Comparison of ENCODE assay signal across 1 cellular context in the genomic region with DNA sequence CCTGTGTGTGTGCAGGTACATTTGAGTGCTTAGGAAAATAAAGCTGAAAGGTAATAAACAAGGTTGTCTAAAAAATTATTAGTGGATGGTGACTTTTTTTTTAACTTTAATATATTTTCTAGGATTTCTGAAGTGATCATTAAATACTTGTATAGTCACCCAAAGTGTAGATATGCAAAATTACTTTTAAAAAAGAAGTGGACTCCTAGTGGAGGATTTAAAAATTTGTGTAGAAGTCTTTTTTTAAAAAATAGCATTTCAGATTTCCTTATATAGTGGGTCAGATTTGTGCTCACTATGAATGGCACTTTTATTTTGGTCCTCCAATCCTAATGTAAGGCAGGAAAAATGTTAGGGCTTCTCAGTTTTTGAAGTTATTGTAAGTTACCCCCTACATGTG.
TF ChIP-seq lines count a peak whose summit lies in the region.

No MANE protein-coding gene starts in this region.

TF ChIP-seq in GM12878, 131 proteins besides CTCF, POLR2A, EP300 and RAD21 (continued from another document):
- TF ChIP-seq, protein P1, sequence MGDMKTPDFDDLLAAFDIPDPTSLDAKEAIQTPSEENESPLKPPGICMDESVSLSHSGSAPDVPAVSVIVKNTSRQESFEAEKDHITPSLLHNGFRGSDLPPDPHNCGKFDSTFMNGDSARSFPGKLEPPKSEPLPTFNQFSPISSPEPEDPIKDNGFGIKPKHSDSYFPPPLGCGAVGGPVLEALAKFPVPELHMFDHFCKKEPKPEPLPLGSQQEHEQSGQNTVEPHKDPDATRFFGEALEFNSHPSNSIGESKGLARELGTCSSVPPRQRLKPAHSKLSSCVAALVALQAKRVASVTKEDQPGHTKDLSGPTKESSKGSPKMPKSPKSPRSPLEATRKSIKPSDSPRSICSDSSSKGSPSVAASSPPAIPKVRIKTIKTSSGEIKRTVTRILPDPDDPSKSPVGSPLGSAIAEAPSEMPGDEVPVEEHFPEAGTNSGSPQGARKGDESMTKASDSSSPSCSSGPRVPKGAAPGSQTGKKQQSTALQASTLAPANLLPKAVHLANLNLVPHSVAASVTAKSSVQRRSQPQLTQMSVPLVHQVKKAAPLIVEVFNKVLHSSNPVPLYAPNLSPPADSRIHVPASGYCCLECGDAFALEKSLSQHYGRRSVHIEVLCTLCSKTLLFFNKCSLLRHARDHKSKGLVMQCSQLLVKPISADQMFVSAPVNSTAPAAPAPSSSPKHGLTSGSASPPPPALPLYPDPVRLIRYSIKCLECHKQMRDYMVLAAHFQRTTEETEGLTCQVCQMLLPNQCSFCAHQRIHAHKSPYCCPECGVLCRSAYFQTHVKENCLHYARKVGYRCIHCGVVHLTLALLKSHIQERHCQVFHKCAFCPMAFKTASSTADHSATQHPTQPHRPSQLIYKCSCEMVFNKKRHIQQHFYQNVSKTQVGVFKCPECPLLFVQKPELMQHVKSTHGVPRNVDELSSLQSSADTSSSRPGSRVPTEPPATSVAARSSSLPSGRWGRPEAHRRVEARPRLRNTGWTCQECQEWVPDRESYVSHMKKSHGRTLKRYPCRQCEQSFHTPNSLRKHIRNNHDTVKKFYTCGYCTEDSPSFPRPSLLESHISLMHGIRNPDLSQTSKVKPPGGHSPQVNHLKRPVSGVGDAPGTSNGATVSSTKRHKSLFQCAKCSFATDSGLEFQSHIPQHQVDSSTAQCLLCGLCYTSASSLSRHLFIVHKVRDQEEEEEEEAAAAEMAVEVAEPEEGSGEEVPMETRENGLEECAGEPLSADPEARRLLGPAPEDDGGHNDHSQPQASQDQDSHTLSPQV (IDR thresholded peaks at IDR 0.05): no peak
- TF ChIP-seq, protein P2, sequence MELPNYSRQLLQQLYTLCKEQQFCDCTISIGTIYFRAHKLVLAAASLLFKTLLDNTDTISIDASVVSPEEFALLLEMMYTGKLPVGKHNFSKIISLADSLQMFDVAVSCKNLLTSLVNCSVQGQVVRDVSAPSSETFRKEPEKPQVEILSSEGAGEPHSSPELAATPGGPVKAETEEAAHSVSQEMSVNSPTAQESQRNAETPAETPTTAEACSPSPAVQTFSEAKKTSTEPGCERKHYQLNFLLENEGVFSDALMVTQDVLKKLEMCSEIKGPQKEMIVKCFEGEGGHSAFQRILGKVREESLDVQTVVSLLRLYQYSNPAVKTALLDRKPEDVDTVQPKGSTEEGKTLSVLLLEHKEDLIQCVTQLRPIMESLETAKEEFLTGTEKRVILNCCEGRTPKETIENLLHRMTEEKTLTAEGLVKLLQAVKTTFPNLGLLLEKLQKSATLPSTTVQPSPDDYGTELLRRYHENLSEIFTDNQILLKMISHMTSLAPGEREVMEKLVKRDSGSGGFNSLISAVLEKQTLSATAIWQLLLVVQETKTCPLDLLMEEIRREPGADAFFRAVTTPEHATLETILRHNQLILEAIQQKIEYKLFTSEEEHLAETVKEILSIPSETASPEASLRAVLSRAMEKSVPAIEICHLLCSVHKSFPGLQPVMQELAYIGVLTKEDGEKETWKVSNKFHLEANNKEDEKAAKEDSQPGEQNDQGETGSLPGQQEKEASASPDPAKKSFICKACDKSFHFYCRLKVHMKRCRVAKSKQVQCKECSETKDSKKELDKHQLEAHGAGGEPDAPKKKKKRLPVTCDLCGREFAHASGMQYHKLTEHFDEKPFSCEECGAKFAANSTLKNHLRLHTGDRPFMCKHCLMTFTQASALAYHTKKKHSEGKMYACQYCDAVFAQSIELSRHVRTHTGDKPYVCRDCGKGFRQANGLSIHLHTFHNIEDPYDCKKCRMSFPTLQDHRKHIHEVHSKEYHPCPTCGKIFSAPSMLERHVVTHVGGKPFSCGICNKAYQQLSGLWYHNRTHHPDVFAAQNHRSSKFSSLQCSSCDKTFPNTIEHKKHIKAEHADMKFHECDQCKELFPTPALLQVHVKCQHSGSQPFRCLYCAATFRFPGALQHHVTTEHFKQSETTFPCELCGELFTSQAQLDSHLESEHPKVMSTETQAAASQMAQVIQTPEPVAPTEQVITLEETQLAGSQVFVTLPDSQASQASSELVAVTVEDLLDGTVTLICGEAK (IDR thresholded peaks at IDR 0.05; ENCODE audit: borderline replicate concordance): no peak
- TF ChIP-seq BACH1 (IDR thresholded peaks at IDR 0.05; ENCODE audit: borderline replicate concordance) (no peak), FOS (IDR thresholded peaks at IDR 0.05; ENCODE audit: borderline replicate concordance, extremely low read depth, insufficient read length) (no peak)
